In the genomic region with DNA sequence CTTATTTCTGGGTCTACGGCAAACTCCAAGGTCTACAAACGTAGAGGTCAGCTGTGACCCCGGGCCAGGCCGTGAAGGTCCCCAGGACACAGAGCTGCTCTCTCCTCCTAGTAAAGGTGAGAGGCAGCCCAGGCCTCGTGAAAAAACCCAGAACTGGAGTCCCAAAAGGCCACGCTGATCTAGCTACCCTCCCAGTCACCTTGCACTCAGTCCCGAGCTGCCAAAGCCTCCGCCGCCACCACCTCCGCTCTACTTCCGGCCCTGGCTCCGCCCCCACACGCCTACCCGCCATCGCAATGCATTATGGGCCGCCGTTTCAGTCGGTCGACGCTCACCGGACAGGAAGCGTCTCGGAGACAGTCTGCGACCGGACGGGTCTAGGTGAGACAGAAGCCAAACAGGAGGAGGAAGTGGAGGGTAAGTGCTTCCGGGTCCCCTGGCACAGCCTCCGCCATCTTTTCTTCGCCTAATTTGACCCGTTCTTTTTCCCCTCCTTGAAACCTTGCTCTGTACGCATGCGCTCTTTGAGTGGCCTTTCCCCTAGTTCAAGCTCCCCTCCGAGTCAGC, we compare ENCODE assay signal across 1 cellular context.
TF ChIP-seq lines count a peak whose summit lies in the region.

A gene with protein sequence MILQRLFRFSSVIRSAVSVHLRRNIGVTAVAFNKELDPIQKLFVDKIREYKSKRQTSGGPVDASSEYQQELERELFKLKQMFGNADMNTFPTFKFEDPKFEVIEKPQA (minus strand): TSS at position 251 of the 567 bp plus-strand sequence. CDS start 5,110 bp downstream, outside the sequence.
A gene (plus strand): TSS at position 319 of the 567 bp plus-strand sequence. CDS start 6,627 bp downstream, outside the sequence.

TF ChIP-seq in HepG2, 621 proteins besides CTCF, POLR2A, EP300 and RAD21 (continued from another document and continues in another):
- TF ChIP-seq, protein P1, sequence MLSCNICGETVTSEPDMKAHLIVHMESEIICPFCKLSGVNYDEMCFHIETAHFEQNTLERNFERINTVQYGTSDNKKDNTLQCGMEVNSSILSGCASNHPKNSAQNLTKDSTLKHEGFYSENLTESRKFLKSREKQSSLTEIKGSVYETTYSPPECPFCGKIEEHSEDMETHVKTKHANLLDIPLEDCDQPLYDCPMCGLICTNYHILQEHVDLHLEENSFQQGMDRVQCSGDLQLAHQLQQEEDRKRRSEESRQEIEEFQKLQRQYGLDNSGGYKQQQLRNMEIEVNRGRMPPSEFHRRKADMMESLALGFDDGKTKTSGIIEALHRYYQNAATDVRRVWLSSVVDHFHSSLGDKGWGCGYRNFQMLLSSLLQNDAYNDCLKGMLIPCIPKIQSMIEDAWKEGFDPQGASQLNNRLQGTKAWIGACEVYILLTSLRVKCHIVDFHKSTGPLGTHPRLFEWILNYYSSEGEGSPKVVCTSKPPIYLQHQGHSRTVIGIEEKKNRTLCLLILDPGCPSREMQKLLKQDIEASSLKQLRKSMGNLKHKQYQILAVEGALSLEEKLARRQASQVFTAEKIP (CRISPR knock-in tag; IDR thresholded peaks at IDR 0.05; ENCODE audit: borderline replicate concordance) = no peak
- TF ChIP-seq ZSCAN12 (CRISPR knock-in tag; IDR thresholded peaks at IDR 0.05) = no peak
- TF ChIP-seq, protein P2, sequence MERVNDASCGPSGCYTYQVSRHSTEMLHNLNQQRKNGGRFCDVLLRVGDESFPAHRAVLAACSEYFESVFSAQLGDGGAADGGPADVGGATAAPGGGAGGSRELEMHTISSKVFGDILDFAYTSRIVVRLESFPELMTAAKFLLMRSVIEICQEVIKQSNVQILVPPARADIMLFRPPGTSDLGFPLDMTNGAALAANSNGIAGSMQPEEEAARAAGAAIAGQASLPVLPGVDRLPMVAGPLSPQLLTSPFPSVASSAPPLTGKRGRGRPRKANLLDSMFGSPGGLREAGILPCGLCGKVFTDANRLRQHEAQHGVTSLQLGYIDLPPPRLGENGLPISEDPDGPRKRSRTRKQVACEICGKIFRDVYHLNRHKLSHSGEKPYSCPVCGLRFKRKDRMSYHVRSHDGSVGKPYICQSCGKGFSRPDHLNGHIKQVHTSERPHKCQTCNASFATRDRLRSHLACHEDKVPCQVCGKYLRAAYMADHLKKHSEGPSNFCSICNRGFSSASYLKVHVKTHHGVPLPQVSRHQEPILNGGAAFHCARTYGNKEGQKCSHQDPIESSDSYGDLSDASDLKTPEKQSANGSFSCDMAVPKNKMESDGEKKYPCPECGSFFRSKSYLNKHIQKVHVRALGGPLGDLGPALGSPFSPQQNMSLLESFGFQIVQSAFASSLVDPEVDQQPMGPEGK (CRISPR knock-in tag; IDR thresholded peaks at IDR 0.05) = no peak
- TF ChIP-seq, protein P3, sequence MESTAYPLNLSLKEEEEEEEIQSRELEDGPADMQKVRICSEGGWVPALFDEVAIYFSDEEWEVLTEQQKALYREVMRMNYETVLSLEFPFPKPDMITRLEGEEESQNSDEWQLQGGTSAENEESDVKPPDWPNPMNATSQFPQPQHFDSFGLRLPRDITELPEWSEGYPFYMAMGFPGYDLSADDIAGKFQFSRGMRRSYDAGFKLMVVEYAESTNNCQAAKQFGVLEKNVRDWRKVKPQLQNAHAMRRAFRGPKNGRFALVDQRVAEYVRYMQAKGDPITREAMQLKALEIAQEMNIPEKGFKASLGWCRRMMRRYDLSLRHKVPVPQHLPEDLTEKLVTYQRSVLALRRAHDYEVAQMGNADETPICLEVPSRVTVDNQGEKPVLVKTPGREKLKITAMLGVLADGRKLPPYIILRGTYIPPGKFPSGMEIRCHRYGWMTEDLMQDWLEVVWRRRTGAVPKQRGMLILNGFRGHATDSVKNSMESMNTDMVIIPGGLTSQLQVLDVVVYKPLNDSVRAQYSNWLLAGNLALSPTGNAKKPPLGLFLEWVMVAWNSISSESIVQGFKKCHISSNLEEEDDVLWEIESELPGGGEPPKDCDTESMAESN (CRISPR knock-in tag; conservative IDR thresholded peaks at IDR 0.05) = peak; percentile 89
- TF ChIP-seq, protein P4, sequence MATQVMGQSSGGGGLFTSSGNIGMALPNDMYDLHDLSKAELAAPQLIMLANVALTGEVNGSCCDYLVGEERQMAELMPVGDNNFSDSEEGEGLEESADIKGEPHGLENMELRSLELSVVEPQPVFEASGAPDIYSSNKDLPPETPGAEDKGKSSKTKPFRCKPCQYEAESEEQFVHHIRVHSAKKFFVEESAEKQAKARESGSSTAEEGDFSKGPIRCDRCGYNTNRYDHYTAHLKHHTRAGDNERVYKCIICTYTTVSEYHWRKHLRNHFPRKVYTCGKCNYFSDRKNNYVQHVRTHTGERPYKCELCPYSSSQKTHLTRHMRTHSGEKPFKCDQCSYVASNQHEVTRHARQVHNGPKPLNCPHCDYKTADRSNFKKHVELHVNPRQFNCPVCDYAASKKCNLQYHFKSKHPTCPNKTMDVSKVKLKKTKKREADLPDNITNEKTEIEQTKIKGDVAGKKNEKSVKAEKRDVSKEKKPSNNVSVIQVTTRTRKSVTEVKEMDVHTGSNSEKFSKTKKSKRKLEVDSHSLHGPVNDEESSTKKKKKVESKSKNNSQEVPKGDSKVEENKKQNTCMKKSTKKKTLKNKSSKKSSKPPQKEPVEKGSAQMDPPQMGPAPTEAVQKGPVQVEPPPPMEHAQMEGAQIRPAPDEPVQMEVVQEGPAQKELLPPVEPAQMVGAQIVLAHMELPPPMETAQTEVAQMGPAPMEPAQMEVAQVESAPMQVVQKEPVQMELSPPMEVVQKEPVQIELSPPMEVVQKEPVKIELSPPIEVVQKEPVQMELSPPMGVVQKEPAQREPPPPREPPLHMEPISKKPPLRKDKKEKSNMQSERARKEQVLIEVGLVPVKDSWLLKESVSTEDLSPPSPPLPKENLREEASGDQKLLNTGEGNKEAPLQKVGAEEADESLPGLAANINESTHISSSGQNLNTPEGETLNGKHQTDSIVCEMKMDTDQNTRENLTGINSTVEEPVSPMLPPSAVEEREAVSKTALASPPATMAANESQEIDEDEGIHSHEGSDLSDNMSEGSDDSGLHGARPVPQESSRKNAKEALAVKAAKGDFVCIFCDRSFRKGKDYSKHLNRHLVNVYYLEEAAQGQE (IDR thresholded peaks at IDR 0.05; ENCODE audit: borderline replicate concordance in 1 of 2, low read depth in 1 of 2, low read length in 2 of 2) = peak in 1 of 2 experiments; percentile 52; a peak in 1 of 4 replicates
- TF ChIP-seq RXRA (CRISPR knock-in tag; IDR thresholded peaks at IDR 0.05) = peak; percentile 69
- TF ChIP-seq MTF1 (CRISPR knock-in tag; IDR thresholded peaks at IDR 0.05) = no peak
- TF ChIP-seq ZNF674 (CRISPR knock-in tag; IDR thresholded peaks at IDR 0.05; ENCODE audit: low read depth) = 0 out of 2 replicates have a peak, but pooled peaks have one; percentile 55
- no peak for TF ChIP-seq U2AF2 (IDR thresholded peaks at IDR 0.05; ENCODE audit: low read depth, low read length)
- TF ChIP-seq CBFB (CRISPR knock-in tag; IDR thresholded peaks at IDR 0.05) = peak; percentile 26; the same call in 1 of the 2 replicates
- TF ChIP-seq ZNF777 (CRISPR knock-in tag; IDR thresholded peaks at IDR 0.05) = no peak
- TF ChIP-seq WIZ (CRISPR knock-in tag; IDR thresholded peaks at IDR 0.05) = no peak
- TF ChIP-seq ZNF841 (CRISPR knock-in tag; IDR thresholded peaks at IDR 0.05; ENCODE audit: borderline replicate concordance) = no peak
- TF ChIP-seq KLF11 (CRISPR knock-in tag; IDR thresholded peaks at IDR 0.05) = no peak
- no peak for TF ChIP-seq MAFF (IDR thresholded peaks at IDR 0.05; ENCODE audit: low read depth, low read length)
- TF ChIP-seq ZNF652 (CRISPR knock-in tag; IDR thresholded peaks at IDR 0.05; ENCODE audit: borderline replicate concordance, low read depth) = peak; percentile 69; the same call in 1 of the 2 replicates
- TF ChIP-seq, protein P5, sequence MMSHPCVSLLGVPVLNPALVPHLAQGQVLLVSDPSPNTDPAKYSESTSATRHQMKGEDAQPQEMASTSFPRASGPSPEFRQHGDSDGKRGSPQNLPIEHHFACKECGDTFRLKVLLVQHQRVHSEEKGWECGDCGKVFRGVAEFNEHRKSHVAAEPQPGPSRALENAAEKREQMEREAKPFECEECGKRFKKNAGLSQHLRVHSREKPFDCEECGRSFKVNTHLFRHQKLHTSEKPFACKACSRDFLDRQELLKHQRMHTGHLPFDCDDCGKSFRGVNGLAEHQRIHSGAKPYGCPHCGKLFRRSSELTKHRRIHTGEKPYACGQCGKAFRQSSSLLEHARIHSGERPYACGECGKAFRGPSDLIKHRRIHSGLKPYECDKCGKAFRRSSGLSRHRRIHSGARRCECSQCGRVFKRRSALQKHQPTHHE (CRISPR knock-in tag; IDR thresholded peaks at IDR 0.05; ENCODE audit: borderline replicate concordance) = no peak; the same call in 1 of the 2 replicates
- 0 out of 2 replicates have a peak, but pooled peaks have one; percentile 21 for TF ChIP-seq ZNF678 (CRISPR knock-in tag; IDR thresholded peaks at IDR 0.05)
- TF ChIP-seq HHEX (CRISPR knock-in tag; IDR thresholded peaks at IDR 0.05) = no peak
- no peak for TF ChIP-seq NAIF1 (CRISPR knock-in tag; IDR thresholded peaks at IDR 0.05; ENCODE audit: borderline replicate concordance)
- TF ChIP-seq, protein P6, sequence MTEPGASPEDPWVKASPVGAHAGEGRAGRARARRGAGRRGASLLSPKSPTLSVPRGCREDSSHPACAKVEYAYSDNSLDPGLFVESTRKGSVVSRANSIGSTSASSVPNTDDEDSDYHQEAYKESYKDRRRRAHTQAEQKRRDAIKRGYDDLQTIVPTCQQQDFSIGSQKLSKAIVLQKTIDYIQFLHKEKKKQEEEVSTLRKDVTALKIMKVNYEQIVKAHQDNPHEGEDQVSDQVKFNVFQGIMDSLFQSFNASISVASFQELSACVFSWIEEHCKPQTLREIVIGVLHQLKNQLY (CRISPR knock-in tag; IDR thresholded peaks at IDR 0.05) = peak; percentile 20; the same call in 1 of the 2 replicates
- no peak for TF ChIP-seq FOXM1 (CRISPR knock-in tag; IDR thresholded peaks at IDR 0.05)
- TF ChIP-seq NR2F1 (CRISPR knock-in tag; IDR thresholded peaks at IDR 0.05) = no peak
- no peak for TF ChIP-seq HNRNPK (IDR thresholded peaks at IDR 0.05; ENCODE audit: low read depth, low read length, poor library complexity, severe bottlenecking)
- TF ChIP-seq HCFC1 (IDR thresholded peaks at IDR 0.05; ENCODE audit: low read depth, low read length) = peak; percentile 77
- TF ChIP-seq, protein P7, sequence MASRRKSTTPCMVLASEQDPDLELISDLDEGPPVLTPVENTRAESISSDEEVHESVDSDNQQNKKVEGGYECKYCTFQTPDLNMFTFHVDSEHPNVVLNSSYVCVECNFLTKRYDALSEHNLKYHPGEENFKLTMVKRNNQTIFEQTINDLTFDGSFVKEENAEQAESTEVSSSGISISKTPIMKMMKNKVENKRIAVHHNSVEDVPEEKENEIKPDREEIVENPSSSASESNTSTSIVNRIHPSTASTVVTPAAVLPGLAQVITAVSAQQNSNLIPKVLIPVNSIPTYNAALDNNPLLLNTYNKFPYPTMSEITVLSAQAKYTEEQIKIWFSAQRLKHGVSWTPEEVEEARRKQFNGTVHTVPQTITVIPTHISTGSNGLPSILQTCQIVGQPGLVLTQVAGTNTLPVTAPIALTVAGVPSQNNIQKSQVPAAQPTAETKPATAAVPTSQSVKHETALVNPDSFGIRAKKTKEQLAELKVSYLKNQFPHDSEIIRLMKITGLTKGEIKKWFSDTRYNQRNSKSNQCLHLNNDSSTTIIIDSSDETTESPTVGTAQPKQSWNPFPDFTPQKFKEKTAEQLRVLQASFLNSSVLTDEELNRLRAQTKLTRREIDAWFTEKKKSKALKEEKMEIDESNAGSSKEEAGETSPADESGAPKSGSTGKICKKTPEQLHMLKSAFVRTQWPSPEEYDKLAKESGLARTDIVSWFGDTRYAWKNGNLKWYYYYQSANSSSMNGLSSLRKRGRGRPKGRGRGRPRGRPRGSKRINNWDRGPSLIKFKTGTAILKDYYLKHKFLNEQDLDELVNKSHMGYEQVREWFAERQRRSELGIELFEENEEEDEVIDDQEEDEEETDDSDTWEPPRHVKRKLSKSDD (CRISPR knock-in tag; IDR thresholded peaks at IDR 0.05; ENCODE audit: low read depth) = 0 out of 2 replicates have a peak, but pooled peaks have one; percentile 24
- TF ChIP-seq, protein P8, sequence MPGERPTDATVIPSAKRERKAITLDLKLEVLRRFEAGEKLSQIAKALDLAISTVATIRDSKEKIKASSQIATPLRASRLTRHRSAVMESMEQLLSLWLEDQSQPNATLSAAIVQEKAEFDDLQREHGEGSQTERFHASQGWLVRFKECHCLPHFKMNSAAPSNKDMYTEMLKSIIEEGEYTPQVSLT (CRISPR knock-in tag; IDR thresholded peaks at IDR 0.05; ENCODE audit: borderline replicate concordance, low read depth) = no peak
- no peak for TF ChIP-seq ZNF720 (CRISPR knock-in tag; IDR thresholded peaks at IDR 0.05)
- no peak for TF ChIP-seq ATM (IDR thresholded peaks at IDR 0.05; ENCODE audit: borderline replicate concordance)
- no peak for TF ChIP-seq ZNF17 (CRISPR knock-in tag; IDR thresholded peaks at IDR 0.05)
- TF ChIP-seq ZKSCAN5 (CRISPR knock-in tag; IDR thresholded peaks at IDR 0.05) = no peak
- no peak for TF ChIP-seq KLF13 (CRISPR knock-in tag; IDR thresholded peaks at IDR 0.05)
- 0 out of 2 replicates have a peak, but pooled peaks have one; percentile 43 for TF ChIP-seq ZNF383 (CRISPR knock-in tag; IDR thresholded peaks at IDR 0.05; ENCODE audit: borderline replicate concordance)
- TF ChIP-seq NR2C2 (CRISPR knock-in tag; IDR thresholded peaks at IDR 0.05; ENCODE audit: borderline replicate concordance) = peak; percentile 99
- TF ChIP-seq GTF3A (CRISPR knock-in tag; conservative IDR thresholded peaks at IDR 0.05) = no peak
- TF ChIP-seq ZNF747 (CRISPR knock-in tag; IDR thresholded peaks at IDR 0.05; ENCODE audit: borderline replicate concordance) = peak; percentile 63; the same call in 1 of the 2 replicates
- TF ChIP-seq ZNF766 (CRISPR knock-in tag; IDR thresholded peaks at IDR 0.05; ENCODE audit: borderline replicate concordance) = no peak
- TF ChIP-seq ZNF556 (CRISPR knock-in tag; IDR thresholded peaks at IDR 0.05; ENCODE audit: borderline replicate concordance) = peak; percentile 38; the same call in 1 of the 2 replicates
- peak; percentile 80 for TF ChIP-seq ZMAT3 (CRISPR knock-in tag; conservative IDR thresholded peaks at IDR 0.05)
- no peak for TF ChIP-seq ZNF660 (CRISPR knock-in tag; IDR thresholded peaks at IDR 0.05; ENCODE audit: borderline replicate concordance, low read depth)
- TF ChIP-seq, protein P9, sequence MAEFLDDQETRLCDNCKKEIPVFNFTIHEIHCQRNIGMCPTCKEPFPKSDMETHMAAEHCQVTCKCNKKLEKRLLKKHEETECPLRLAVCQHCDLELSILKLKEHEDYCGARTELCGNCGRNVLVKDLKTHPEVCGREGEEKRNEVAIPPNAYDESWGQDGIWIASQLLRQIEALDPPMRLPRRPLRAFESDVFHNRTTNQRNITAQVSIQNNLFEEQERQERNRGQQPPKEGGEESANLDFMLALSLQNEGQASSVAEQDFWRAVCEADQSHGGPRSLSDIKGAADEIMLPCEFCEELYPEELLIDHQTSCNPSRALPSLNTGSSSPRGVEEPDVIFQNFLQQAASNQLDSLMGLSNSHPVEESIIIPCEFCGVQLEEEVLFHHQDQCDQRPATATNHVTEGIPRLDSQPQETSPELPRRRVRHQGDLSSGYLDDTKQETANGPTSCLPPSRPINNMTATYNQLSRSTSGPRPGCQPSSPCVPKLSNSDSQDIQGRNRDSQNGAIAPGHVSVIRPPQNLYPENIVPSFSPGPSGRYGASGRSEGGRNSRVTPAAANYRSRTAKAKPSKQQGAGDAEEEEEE (CRISPR knock-in tag; IDR thresholded peaks at IDR 0.05; ENCODE audit: borderline replicate concordance) = no peak
- no peak for TF ChIP-seq NFE2 (CRISPR knock-in tag; IDR thresholded peaks at IDR 0.05)
- TF ChIP-seq SAFB2 (CRISPR knock-in tag; IDR thresholded peaks at IDR 0.05; ENCODE audit: borderline replicate concordance, low read depth) = peak; percentile 46; the same call in 1 of the 2 replicates
- TF ChIP-seq ZNF431 (CRISPR knock-in tag; IDR thresholded peaks at IDR 0.05; ENCODE audit: borderline replicate concordance, low read depth) = peak; percentile 81; the same call in 1 of the 2 replicates
